ENCODE assay signal across 2 cellular contexts in genomic region chr13:113729329-113730019, GRCh38.
TF ChIP-seq lines count a peak whose summit lies in the region.

No MANE protein-coding gene starts in this region.

TF ChIP-seq in SK-N-SH, 30 proteins besides CTCF, POLR2A, EP300 and RAD21:
- TF ChIP-seq USF1 (IDR thresholded peaks at IDR 0.05; ENCODE audit: borderline replicate concordance, low read depth) (no peak), MXI1 (IDR thresholded peaks at IDR 0.05; ENCODE audit: low read depth, low read length) (peak; percentile 62; the same call in 1 of the 2 replicates), TEAD4 (IDR thresholded peaks at IDR 0.05; ENCODE audit: borderline replicate concordance, insufficient read depth) (no peak), JUND (IDR thresholded peaks at IDR 0.05) (no peak), SIN3A (IDR thresholded peaks at IDR 0.05; ENCODE audit: borderline replicate concordance, low read depth, low read length) (no peak), TAF1 (IDR thresholded peaks at IDR 0.05; ENCODE audit: borderline replicate concordance, low read depth, low read length) (no peak), RCOR1 (IDR thresholded peaks at IDR 0.05; ENCODE audit: low read length) (no peak), CHD2 (IDR thresholded peaks at IDR 0.05; ENCODE audit: low read length, partially characterized antibody) (peak; percentile 36)
TF ChIP-seq in SK-N-SH: peak in this region for 2.

TF ChIP-seq in SK-N-SH treated with all-trans-retinoic acid at 6 μM for 48 hours, 23 proteins besides CTCF, POLR2A, EP300 and RAD21:
- TF ChIP-seq ZNF70 (CRISPR knock-in tag; IDR thresholded peaks at IDR 0.05) (no peak), POU6F1 (CRISPR knock-in tag; IDR thresholded peaks at IDR 0.05; ENCODE audit: borderline replicate concordance, low read depth) (no peak), SNAI2 (CRISPR knock-in tag; IDR thresholded peaks at IDR 0.05) (no peak), ISL1 (CRISPR knock-in tag; IDR thresholded peaks at IDR 0.05) (no peak), ZNF565 (CRISPR knock-in tag; conservative IDR thresholded peaks at IDR 0.05; ENCODE audit: low read depth) (no peak), RARB (CRISPR knock-in tag; IDR thresholded peaks at IDR 0.05) (no peak), CSDC2 (CRISPR knock-in tag; IDR thresholded peaks at IDR 0.05) (no peak), PATZ1 (CRISPR knock-in tag; IDR thresholded peaks at IDR 0.05; ENCODE audit: borderline replicate concordance) (no peak), TCF4 (CRISPR knock-in tag; IDR thresholded peaks at IDR 0.05; ENCODE audit: borderline replicate concordance) (no peak), BACH2 (CRISPR knock-in tag; IDR thresholded peaks at IDR 0.05; ENCODE audit: borderline replicate concordance) (no peak), GLIS3 (CRISPR knock-in tag; IDR thresholded peaks at IDR 0.05) (no peak), TOX (CRISPR knock-in tag; IDR thresholded peaks at IDR 0.05; ENCODE audit: borderline replicate concordance) (no peak), ZFP3 (CRISPR knock-in tag; IDR thresholded peaks at IDR 0.05) (no peak), ZNF8 (CRISPR knock-in tag; IDR thresholded peaks at IDR 0.05) (no peak), ESRRG (CRISPR knock-in tag; IDR thresholded peaks at IDR 0.05) (no peak), OSR1 (CRISPR knock-in tag; IDR thresholded peaks at IDR 0.05) (no peak), PPARA (CRISPR knock-in tag; IDR thresholded peaks at IDR 0.05; ENCODE audit: borderline replicate concordance) (no peak), CSRNP3 (CRISPR knock-in tag; IDR thresholded peaks at IDR 0.05) (no peak), CREB5 (CRISPR knock-in tag; IDR thresholded peaks at IDR 0.05; ENCODE audit: low read depth) (no peak), ZFP30 (CRISPR knock-in tag; IDR thresholded peaks at IDR 0.05) (no peak)
